Comparison of ENCODE assay signal across 15 cellular contexts in genomic region chr20:29741594-29741893, GRCh38.
A peak's percentile ranks its signal among the peaks of the same experiment; 100 is the strongest.
DNase-seq lines count a peak whose midpoint lies in the region; TF ChIP-seq lines count a peak whose summit lies in the region.
"Had no signal": no experiment of that assay in that cellular context is flagged by ENCODE, and none has a peak within 500 bp of the region (broad histone marks: within the 10 kb centered on the region; RNA-seq: fewer than 3 reads in every experiment).

No MANE protein-coding gene starts in this region.

- H3K27me3 Mint-ChIP-seq in activated naive CD4-positive, alpha-beta T cell treated with anti-CD3 and anti-CD28 coated beads, Interleukin-2, amount 10 ng/mL, durations not matched to agents 7 days and 5 days: peaks cover 12% of the 10 kb centered on the region
- H3K27me3 Mint-ChIP-seq: CD4-positive, alpha-beta T cell had no signal

- no peaks in the 10 kb centered on the region for H3K36me3 ChIP-seq in H7 (replicated peaks; ENCODE audit: control insufficient read depth, insufficient read depth, low read length)
- no peaks in the 10 kb centered on the region for H3K36me3 ChIP-seq in stomach

- H3K27ac ChIP-seq in coronary artery: no peak overlapping the region
- no peak overlapping the region for H3K27ac ChIP-seq in stomach

- H3K27ac Mint-ChIP-seq in activated naive CD4-positive, alpha-beta T cell treated with anti-CD3 and anti-CD28 coated beads, Interleukin-2, amount 10 ng/mL, durations not matched to agents 7 days and 5 days: no peak overlapping the region
- H3K27ac Mint-ChIP-seq: B cell; CD4-positive, alpha-beta T cell; GM23338; H9 had no signal

- no peak for TF ChIP-seq CTCF in coronary artery (IDR thresholded peaks at IDR 0.05)
- TF ChIP-seq CTCF in stomach (IDR thresholded peaks at IDR 0.05): no peak

- no peaks in the 10 kb centered on the region for H3K36me3 Mint-ChIP-seq in activated naive CD4-positive, alpha-beta T cell treated with anti-CD3 and anti-CD28 coated beads, Interleukin-2, amount 10 ng/mL, durations not matched to agents 7 days and 5 days

- no peak for TF ChIP-seq POLR2A in stomach (IDR thresholded peaks at IDR 0.05)

- H3K27me3 ChIP-seq in H7 (ENCODE audit: control insufficient read depth, insufficient read depth, low read length) (no peaks in the 10 kb centered on the region), stomach (peaks cover 0 to 42% (median 0%) of the 10 kb centered on the region in 3 donors)

- H3K4me3 Mint-ChIP-seq in activated naive CD4-positive, alpha-beta T cell treated with anti-CD3 and anti-CD28 coated beads, Interleukin-2, amount 10 ng/mL, durations not matched to agents 7 days and 5 days: peak overlapping the region; percentile 5
- H3K4me3 Mint-ChIP-seq: B cell; CD4-positive, alpha-beta T cell; GM23338; H9 had no signal

- intact Hi-C loops in stomach (cut with DNase I; ENCODE audit: low total_unique reads): no loop called here

- H3K9me3 Mint-ChIP-seq in activated naive CD4-positive, alpha-beta T cell treated with anti-CD3 and anti-CD28 coated beads, Interleukin-2, amount 10 ng/mL, durations not matched to agents 7 days and 5 days: peaks cover 42% of the 10 kb centered on the region

- H3K4me1 Mint-ChIP-seq in activated naive CD4-positive, alpha-beta T cell treated with anti-CD3 and anti-CD28 coated beads, Interleukin-2, amount 10 ng/mL, durations not matched to agents 7 days and 5 days: no peaks in the 10 kb centered on the region
- H3K4me1 Mint-ChIP-seq: B cell, GM23338, H9 had no signal

- H3K4me1 ChIP-seq in stomach: no peaks in the 10 kb centered on the region

- H3K4me3 ChIP-seq in H7 (ENCODE audit: insufficient read depth, low read depth, low read length): no peak overlapping the region
- H3K4me3 ChIP-seq in coronary artery: no peak overlapping the region
- no peak overlapping the region for H3K4me3 ChIP-seq in stomach
- H3K4me3 ChIP-seq: GM23338 had no signal

- CTCF ChIA-PET in activated naive CD4-positive, alpha-beta T cell treated with anti-CD3 and anti-CD28 coated beads, Interleukin-2, amount 10 ng/mL, durations not matched to agents 7 days and 5 days (lab: Charles Lee): interaction anchor here (1.1 kb wide), 1 partner anchor 24 kb away, joined by 4 read pairs; no protein-coding TSS in a partner anchor

- WGBS in stomach, 5 donors: 31 to 69% (median 59%) methylated on average over 8 to 13 of the region's 13 CpGs

- DNase-seq in activated naive CD4-positive, alpha-beta T cell treated with anti-CD3 and anti-CD28 coated beads, Interleukin-2, amount 10 ng/mL, durations not matched to agents 7 days and 5 days: no peak
- no peak for DNase-seq in activated naive CD4-positive, alpha-beta T cell treated with anti-CD3 and anti-CD28 coated beads, Interleukin-2, amount 50 U/mL, for 16 hours
- DNase-seq in H7 (peak; percentile 30), coronary artery (ENCODE audit: low spot score) (peak; percentile 62), stomach (peak; percentile 24), Ammon's horn (ENCODE audit: low spot score) (no peak), NCI-H1105 (lab: John Stamatoyannopoulos, UW) (no peak), inferior parietal cortex (ENCODE audit: extremely low spot score) (no peak)
- DNase-seq: ACHN; C1 segment of cervical spinal cord; CD4-positive, alpha-beta T cell; DMS79; H9 had no signal

- no peak for TF ChIP-seq EP300 in stomach (IDR thresholded peaks at IDR 0.05)

- peaks cover 13 to 75% (median 59%) of the 10 kb centered on the region in 4 donors for H3K9me3 ChIP-seq in stomach

Comparison
In these comparisons a context has a peak if more than half of its experiments do, and no peak if none do; other contexts are left out.
1. DNase-seq: peak in H7 (single experiment), coronary artery (single experiment) and stomach (single experiment); none in activated naive CD4-positive, alpha-beta T cell treated with anti-CD3 and anti-CD28 coated beads, Interleukin-2, amount 10 ng/mL, durations not matched to agents 7 days and 5 days (single experiment), activated naive CD4-positive, alpha-beta T cell treated with anti-CD3 and anti-CD28 coated beads, Interleukin-2, amount 50 U/mL, for 16 hours (single experiment), Ammon's horn (single experiment), NCI-H1105 (single experiment) and inferior parietal cortex (single experiment).